Comparison of ENCODE assay signal across 24 cellular contexts in the genomic region with DNA sequence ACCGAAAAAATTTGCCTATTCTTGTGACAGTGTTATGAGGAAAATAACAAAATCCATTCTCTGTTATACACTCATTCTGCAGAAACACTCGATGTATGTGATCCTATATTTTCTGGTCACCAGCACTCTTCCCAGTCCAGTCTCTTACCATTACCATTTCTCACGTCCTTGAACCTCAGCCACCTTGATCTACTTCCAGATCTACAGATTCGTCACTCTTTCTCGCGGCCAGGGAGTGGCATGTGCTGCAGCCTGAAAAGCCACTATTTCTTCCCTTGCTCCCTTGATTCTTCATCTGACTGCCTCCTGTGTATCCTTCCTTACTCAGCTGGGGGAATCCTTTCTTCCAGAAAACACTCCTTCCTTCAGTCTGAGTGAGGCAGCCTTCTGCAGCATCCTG.
"Had no signal": no experiment of that assay in that cellular context is flagged by ENCODE, and none has a peak within 500 bp of the region (broad histone marks: within the 10 kb centered on the region; RNA-seq: fewer than 3 reads in every experiment).

No MANE protein-coding gene starts in this region.

- H3K4me1 ChIP-seq: stomach, tibial artery had no signal

- H3K9me3 ChIP-seq: neutrophil, pancreas, right atrium auricular region, stomach, tibial artery had no signal

- H3K27ac ChIP-seq: neutrophil, pancreas, right atrium auricular region, stomach, tibial artery had no signal

- ATAC-seq: effector memory CD8-positive, alpha-beta T cell; natural killer cell treated with Interleukin-12 subunit alpha and Interleukin-12 subunit beta and Interleukin-15 and Interleukin-18, amount 100 ng/mL, for 72 hours; sciatic nerve had no signal

- H3K4me1 Mint-ChIP-seq: immature natural killer cell, memory B cell, neural crest cell had no signal

- H3K27ac Mint-ChIP-seq: effector memory CD8-positive, alpha-beta T cell; immature natural killer cell; memory B cell; natural killer cell treated with Interleukin-12 subunit alpha and Interleukin-12 subunit beta and Interleukin-15 and Interleukin-18, amount 100 ng/mL, for 72 hours; progenitor cell of endocrine pancreas; type B pancreatic cell had no signal

- H3K9me3 Mint-ChIP-seq: effector memory CD8-positive, alpha-beta T cell; immature natural killer cell; memory B cell; natural killer cell treated with Interleukin-12 subunit alpha and Interleukin-12 subunit beta and Interleukin-15 and Interleukin-18, amount 100 ng/mL, for 72 hours; neural crest cell; type B pancreatic cell had no signal

- H3K27me3 Mint-ChIP-seq: effector memory CD8-positive, alpha-beta T cell; memory B cell; natural killer cell treated with Interleukin-12 subunit alpha and Interleukin-12 subunit beta and Interleukin-15 and Interleukin-18, amount 100 ng/mL, for 72 hours; progenitor cell of endocrine pancreas; type B pancreatic cell had no signal

- H3K27me3 ChIP-seq: neutrophil, pancreas, right atrium auricular region, stomach, tibial artery had no signal

- DNase-seq: cortex of kidney; effector memory CD8-positive, alpha-beta T cell; erythroblast; immature natural killer cell; islet precursor cell; kidney glomerular epithelial cell; pancreas; stimulated activated CD4-positive, alpha-beta T cell treated with anti-CD3 and anti-CD28 coated beads, Interleukin-12 subunit alpha, Interleukin-12 subunit beta, amount 100 ng/mL, for 4 hours; stimulated activated CD4-positive, alpha-beta T cell treated with anti-CD3 and anti-CD28 coated beads, Interleukin-1b, Interleukin-23, amount 100 ng/mL, for 48 hours; stimulated activated CD4-positive, alpha-beta T cell treated with anti-CD3 and anti-CD28 coated beads, Interleukin-4, amount 100 ng/mL, for 1 hour; stimulated activated CD8-positive, alpha-beta memory T cell treated with anti-CD3 and anti-CD28 coated beads, Interleukin-4, amount 100 ng/mL, for 48 hours; stimulated activated naive CD4-positive, alpha-beta T cell treated with Interleukin-2 at 50 U/mL for 16 hours; stomach; tibial artery had no signal

- H3K4me3 ChIP-seq: lung, pancreas, right atrium auricular region, smooth muscle cell, stomach, tibial artery had no signal

- H3K4me3 Mint-ChIP-seq: effector memory CD8-positive, alpha-beta T cell; immature natural killer cell; memory B cell; natural killer cell treated with Interleukin-12 subunit alpha and Interleukin-12 subunit beta and Interleukin-15 and Interleukin-18, amount 100 ng/mL, for 72 hours; neural crest cell; type B pancreatic cell had no signal
